In the genomic region with DNA sequence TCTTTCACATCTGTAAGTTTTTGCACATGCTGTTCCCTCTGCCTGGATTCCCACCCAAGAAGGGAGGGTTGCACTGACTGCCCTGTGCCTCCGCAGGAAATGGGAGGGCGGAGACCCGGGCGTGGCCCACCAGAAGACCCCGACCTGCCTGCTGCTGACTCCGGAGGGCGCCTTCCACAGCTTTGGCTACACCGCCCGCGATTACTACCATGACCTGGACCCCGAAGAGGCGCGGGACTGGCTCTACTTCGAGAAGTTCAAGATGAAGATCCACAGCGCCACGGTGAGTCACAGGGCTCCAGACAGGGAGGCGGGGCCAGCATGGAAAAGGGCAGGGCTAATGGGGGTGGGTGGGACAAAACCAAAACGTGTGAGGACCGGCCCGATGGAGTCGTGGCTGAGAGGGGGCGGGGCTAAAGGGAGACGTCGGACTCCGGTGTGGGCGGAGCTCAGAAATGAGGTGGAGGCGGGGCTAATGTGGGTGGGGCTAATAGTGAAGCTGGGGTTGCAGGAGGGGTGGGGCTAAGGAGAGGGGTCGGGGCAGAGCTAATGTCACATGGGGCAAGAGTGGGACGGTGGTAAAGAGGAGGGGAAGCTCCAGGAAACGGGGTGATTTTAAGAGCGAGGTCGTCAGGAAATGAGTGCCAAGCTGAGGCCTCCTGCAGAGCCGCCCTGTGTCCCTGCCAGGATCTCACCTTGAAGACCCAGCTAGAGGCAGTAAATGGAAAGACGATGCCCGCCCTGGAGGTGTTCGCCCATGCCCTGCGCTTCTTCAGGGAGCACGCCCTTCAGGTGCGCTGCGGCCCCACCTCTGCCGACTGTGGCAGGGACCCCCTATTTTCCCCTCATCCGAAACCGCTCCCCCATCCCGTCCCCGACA, we compare ENCODE assay signal across 8 cellular contexts. TPM values are rescaled to one million over a fixed set of nuclear protein-coding genes. Genes with fewer than 3 reads are reported as not detected.
A peak's percentile ranks its signal among the peaks of the same experiment; 100 is the strongest.
DNase-seq lines count a peak whose midpoint lies in the region; ATAC-seq and TF ChIP-seq lines count a peak whose summit lies in the region.

No MANE protein-coding gene starts in this region.

- DNase-seq in NCI-H526 treated with DMSO at 0.1 percent for 48 hours (lab: John Stamatoyannopoulos, UW), result peak; percentile 85
- peak; percentile 64 for DNase-seq in activated CD8-positive, alpha-beta memory T cell treated with anti-CD3 and anti-CD28 coated beads, Interleukin-2, amount 50 U/mL, for 1 hour (ENCODE audit: extremely low read depth)
- DNase-seq in fibroblast of mammary gland (ENCODE audit: low read depth), result peak; percentile 32
- DNase-seq in trophoblast cell, result peak; percentile 90 to 92
- DNase-seq in hepatic stellate cell (ENCODE audit: low spot score), result no peak
- no peak for DNase-seq in NCI-H510A treated with DMSO at 0.1 percent for 48 hours (lab: John Stamatoyannopoulos, UW)

- no peak overlapping the region for H4K91ac ChIP-seq in trophoblast cell (ENCODE audit: low read depth, low read length)

- no peak overlapping the region for H3K4me3 ChIP-seq in fibroblast of mammary gland (ENCODE audit: control insufficient read depth, low read depth, low read length)
- no peak overlapping the region for H3K4me3 ChIP-seq in trophoblast cell (ENCODE audit: low read depth, low read length)

- no peak overlapping the region for H2BK120ac ChIP-seq in trophoblast cell (ENCODE audit: insufficient read depth, low read length, poor library complexity)

- H2BK12ac ChIP-seq in trophoblast cell (ENCODE audit: low read length), result no peak overlapping the region

- no peaks in the 10 kb centered on the region for H3K79me2 ChIP-seq in trophoblast cell (ENCODE audit: control insufficient read depth, insufficient read depth, low read length, poor library complexity)

- no peak overlapping the region for H3K23ac ChIP-seq in trophoblast cell (ENCODE audit: low read length)

- peak overlapping the region; percentile 15 for H3K4me2 ChIP-seq in trophoblast cell (ENCODE audit: low read length)

- H2BK5ac ChIP-seq in trophoblast cell (ENCODE audit: low read depth, low read length, poor library complexity), result no peak overlapping the region

- peak overlapping the region; percentile 78 for H2AFZ ChIP-seq in trophoblast cell (ENCODE audit: insufficient read depth, low read length, poor library complexity)

- H4K12ac ChIP-seq in trophoblast cell (ENCODE audit: low read depth, low read length), result no peak overlapping the region

- no peak for TF ChIP-seq CTCF in fibroblast of mammary gland (conservative IDR thresholded peaks at IDR 0.05; ENCODE audit: control insufficient read depth, insufficient read depth, low read depth, low read length)

- peaks cover 3 to 5% of the 10 kb centered on the region in 2 experiments for H3K4me1 ChIP-seq in trophoblast cell (ENCODE audit: control insufficient read depth in 1 of 2, insufficient read depth in 2 of 2, low read length in 2 of 2)

- peaks cover 7% of the 10 kb centered on the region for H3K9me3 ChIP-seq in trophoblast cell (ENCODE audit: insufficient read depth, low read depth, low read length)

- H2AK5ac ChIP-seq in trophoblast cell (ENCODE audit: low read length), result no peak overlapping the region

- H3K14ac ChIP-seq in trophoblast cell (ENCODE audit: low read length), result no peak overlapping the region

- H3K36me3 ChIP-seq in trophoblast cell (ENCODE audit: control insufficient read depth in 1 of 2, insufficient read depth in 2 of 2, low read length in 2 of 2), result no peaks in the 10 kb centered on the region

- no CpG with 5 or more reads among the region's 45 CpGs for WGBS in trophoblast cell (ENCODE audit: extremely low coverage, insufficient coverage, insufficient read length)

- no peak overlapping the region for H3K27ac ChIP-seq in trophoblast cell (ENCODE audit: low read depth, low read length)

- ATAC-seq in GM19025 (IDR thresholded peaks at IDR 0.05; ENCODE audit: low read depth, unreplicated experiment) (peak; percentile 41), HG03469 (IDR thresholded peaks at IDR 0.05; ENCODE audit: unreplicated experiment) (no peak)

- no peak overlapping the region for H3K18ac ChIP-seq in trophoblast cell (ENCODE audit: low read length)

- H3K4ac ChIP-seq in trophoblast cell (ENCODE audit: low read depth, low read length), result no peak overlapping the region

- H3K79me1 ChIP-seq in trophoblast cell (ENCODE audit: low read length), result no peaks in the 10 kb centered on the region

- H3K27me3 ChIP-seq in trophoblast cell (ENCODE audit: insufficient read depth, low read length), result peaks cover 13% of the 10 kb centered on the region

- peak overlapping the region; percentile 42 for H4K8ac ChIP-seq in trophoblast cell (ENCODE audit: low read depth, low read length)

- no peak overlapping the region for H3K9ac ChIP-seq in trophoblast cell (ENCODE audit: low read length)

RNA-seq across cellular contexts. Expression of a gene that starts 12.6 kb away (rescaled TPM):
- 0.01 and 0.03 TPM in 2 replicates for polyA plus RNA-seq in trophoblast cell (2013)

RNA-seq across cellular contexts. Expression of a gene that starts 22.5 kb away (rescaled TPM):
- polyA plus RNA-seq in trophoblast cell (2013), result 15.3 and 15.6 TPM in 2 replicates

RNA-seq across cellular contexts. Expression of a gene that starts 32.6 kb away (rescaled TPM):
- 0.01 TPM in 2 replicates for polyA plus RNA-seq in trophoblast cell (2013)

RNA-seq across cellular contexts. Expression of a gene that starts 36.2 kb away (rescaled TPM):
- polyA plus RNA-seq in trophoblast cell (2013), result 0.04 and 0.11 TPM in 2 replicates

RNA-seq across cellular contexts. Expression of a gene that starts 41.5 kb away (rescaled TPM):
- polyA plus RNA-seq in trophoblast cell (2013), result 23.2 and 23.8 TPM in 2 replicates

Comparison
In these comparisons a context has a peak if more than half of its experiments do, and no peak if none do; other contexts are left out.
1. DNase-seq: peak in NCI-H526 treated with DMSO at 0.1 percent for 48 hours (single experiment), activated CD8-positive, alpha-beta memory T cell treated with anti-CD3 and anti-CD28 coated beads, Interleukin-2, amount 50 U/mL, for 1 hour (single experiment), fibroblast of mammary gland (single experiment) and trophoblast cell (2 of 2); none in hepatic stellate cell (single experiment) and NCI-H510A treated with DMSO at 0.1 percent for 48 hours (single experiment).